ENCODE assay signal across 35 cellular contexts in genomic region chr3:40737343-40737742, GRCh38.
"Had no signal": no experiment of that assay in that cellular context is flagged by ENCODE, and none has a peak within 500 bp of the region (broad histone marks: within the 10 kb centered on the region; RNA-seq: fewer than 3 reads in every experiment).

No MANE protein-coding gene starts in this region.

- H3K4me1 ChIP-seq: ascending aorta, body of pancreas had no signal

- ATAC-seq: activated CD8-positive, alpha-beta T cell treated with anti-CD3 and anti-CD28 coated beads for 36 hours; activated T-cell treated with anti-CD3 and anti-CD28 coated beads, Interleukin-2, amount 50 U/mL, for 72 hours; activated T-helper 17 cell treated with anti-CD3 and anti-CD28 coated beads, Interleukin-2, amount 50 U/mL, for 72 hours; body of pancreas had no signal

- H3K27ac ChIP-seq: ascending aorta, body of pancreas, breast epithelium, KMS-11, WERI-Rb-1 had no signal

- H3K9me3 ChIP-seq: ascending aorta, body of pancreas, breast epithelium had no signal

- H3K9me3 Mint-ChIP-seq: activated CD8-positive, alpha-beta T cell treated with anti-CD3 and anti-CD28 coated beads for 36 hours; activated naive CD8-positive, alpha-beta T cell treated with anti-CD3 and anti-CD28 coated beads for 36 hours; activated T-cell treated with anti-CD3 and anti-CD28 coated beads, Interleukin-2, amount 50 U/mL, for 72 hours had no signal

- H3K4me3 Mint-ChIP-seq: activated CD8-positive, alpha-beta T cell treated with anti-CD3 and anti-CD28 coated beads for 36 hours; activated naive CD8-positive, alpha-beta T cell treated with anti-CD3 and anti-CD28 coated beads for 36 hours; activated T-cell treated with anti-CD3 and anti-CD28 coated beads, Interleukin-2, amount 50 U/mL, for 72 hours; activated T-helper 17 cell treated with anti-CD3 and anti-CD28 coated beads, Interleukin-2, amount 50 U/mL, for 72 hours had no signal

- H3K27ac Mint-ChIP-seq: activated CD8-positive, alpha-beta T cell treated with anti-CD3 and anti-CD28 coated beads for 36 hours; activated naive CD8-positive, alpha-beta T cell treated with anti-CD3 and anti-CD28 coated beads for 36 hours; activated T-cell treated with anti-CD3 and anti-CD28 coated beads, Interleukin-2, amount 50 U/mL, for 72 hours; activated T-helper 17 cell treated with anti-CD3 and anti-CD28 coated beads, Interleukin-2, amount 50 U/mL, for 72 hours had no signal

- H3K27me3 ChIP-seq: ascending aorta, body of pancreas, breast epithelium had no signal

- H3K4me3 ChIP-seq: ascending aorta, body of pancreas, breast epithelium had no signal

- DNase-seq: activated CD4-positive, alpha-beta T cell treated with anti-CD3 and anti-CD28 coated beads for 1 hour; activated CD4-positive, alpha-beta T cell treated with anti-CD3 and anti-CD28 coated beads for 48 hours; activated CD4-positive, alpha-beta T cell treated with anti-CD3 and anti-CD28 coated beads, Interleukin-2, amount 50 U/mL, for 4 hours; activated CD4-positive, CD25-positive, alpha-beta regulatory T cell; activated CD8-positive, alpha-beta T cell treated with anti-CD3 and anti-CD28 coated beads for 36 hours; activated effector memory CD4-positive, alpha-beta T cell treated with anti-CD3 and anti-CD28 coated beads, Interleukin-2, amount 50 U/mL, for 16 hours; activated naive CD4-positive, alpha-beta T cell; activated naive CD4-positive, alpha-beta T cell treated with anti-CD3 and anti-CD28 coated beads, Interleukin-2, amount 50 U/mL, for 16 hours; activated naive CD8-positive, alpha-beta T cell treated with anti-CD3 and anti-CD28 coated beads for 36 hours; activated T-cell treated with anti-CD3 and anti-CD28 coated beads, Interleukin-2, amount 50 U/mL, for 1 hour; activated T-cell treated with anti-CD3 and anti-CD28 coated beads, Interleukin-2, amount 50 U/mL, for 72 hours; amygdala; body of pancreas; cerebellar nuclear complex; NCI-H1092 treated with DMSO at 0.1 percent for 48 hours; NCI-H1417; NCI-H146; NCI-H187; NCI-H2029 treated with DMSO at 0.1 percent for 48 hours; NCI-H2107; NCI-H2171; NCI-H510A; NCI-H526; NCI-H748 treated with DMSO at 0.1 percent for 48 hours; OCI-M1; SHP77 treated with DMSO at 0.1 percent for 48 hours; SW 1271; T-helper 1 cell; T-helper 2 cell; T-helper 9 cell; WERI-Rb-1 had no signal

- H3K9ac ChIP-seq: KMS-11 had no signal

- H3K4me1 Mint-ChIP-seq: activated naive CD8-positive, alpha-beta T cell treated with anti-CD3 and anti-CD28 coated beads for 36 hours; activated T-helper 17 cell treated with anti-CD3 and anti-CD28 coated beads, Interleukin-2, amount 50 U/mL, for 72 hours had no signal

- H3K4me2 ChIP-seq: KMS-11 had no signal

- H3K36me3 ChIP-seq: ascending aorta, breast epithelium, WERI-Rb-1 had no signal

- H3K27me3 Mint-ChIP-seq: activated CD8-positive, alpha-beta T cell treated with anti-CD3 and anti-CD28 coated beads for 36 hours had no signal
